ENCODE assay signal across 20 cellular contexts in the genomic region with DNA sequence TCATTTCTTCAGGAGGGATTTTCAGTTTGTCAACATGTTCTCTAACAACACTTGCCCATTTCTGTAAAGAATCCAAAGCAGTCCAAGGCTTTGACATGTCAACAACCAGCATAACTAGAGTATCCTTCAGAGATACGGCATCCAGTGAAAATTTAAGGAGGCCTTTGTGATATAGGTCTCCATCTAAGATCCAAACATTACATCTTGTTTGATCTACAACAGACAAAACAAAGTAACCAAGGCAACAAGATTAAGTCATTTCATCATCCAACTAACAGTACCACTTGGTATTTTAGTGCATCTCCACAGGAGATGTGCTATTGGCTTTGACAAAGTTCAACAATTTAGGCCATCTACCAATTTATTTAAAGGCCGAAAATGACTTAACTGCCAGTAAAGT. TPM values are rescaled to one million over a fixed set of nuclear protein-coding genes. Genes with fewer than 3 reads are reported as not detected.
DNase-seq lines count a peak whose midpoint lies in the region; ATAC-seq, FAIRE-seq and TF ChIP-seq lines count a peak whose summit lies in the region.
"Had no signal": no experiment of that assay in that cellular context is flagged by ENCODE, and none has a peak within 500 bp of the region (broad histone marks: within the 10 kb centered on the region; RNA-seq: fewer than 3 reads in every experiment).

No MANE protein-coding gene starts in this region.

- TF ChIP-seq POLR2A in GM12891 (IDR thresholded peaks at IDR 0.05; ENCODE audit: low read depth, low read length) = no peak
- no peak for TF ChIP-seq POLR2A in lower leg skin (IDR thresholded peaks at IDR 0.05)

- H3K9me2 ChIP-seq in PC-9 (ENCODE audit: insufficient read depth) = no peaks in the 10 kb centered on the region

- H3K27ac Mint-ChIP-seq in CD14-positive monocyte = peak overlapping the region in 5 of 7 donors; percentile 31 to 75 (median 63)
- H3K27ac Mint-ChIP-seq in activated naive CD8-positive, alpha-beta T cell treated with anti-CD3 and anti-CD28 coated beads for 36 hours = peak overlapping the region; percentile 35
- H3K27ac Mint-ChIP-seq: memory B cell had no signal

- no peaks in the 10 kb centered on the region for H3K27me3 ChIP-seq in PC-9 (ENCODE audit: insufficient read depth, low read depth)
- H3K27me3 ChIP-seq: adrenal gland, BLaER1, stomach, upper lobe of left lung had no signal

- BruUV-seq in PC-9 (replicated peaks; lab: Mats Ljungman, UMichigan) = no TSS peak

- peak; percentile 85 for FAIRE-seq in GM12891 (lab: Jason Lieb, UNC)
- FAIRE-seq: GM18507 had no signal

- H3K4me3 ChIP-seq in PC-9 (no peak overlapping the region), lower leg skin (ENCODE audit: low read depth, poor library complexity, severe bottlenecking) (no peak overlapping the region)
- H3K4me3 ChIP-seq: adrenal gland, BLaER1, stomach, upper lobe of left lung had no signal

- CTCF ChIA-PET in PC-9 (lab: Charles Lee) = no interaction called here

- DNase-seq in CD14-positive monocyte (ENCODE audit: low spot score) = no peak
- DNase-seq in GM12891 (ENCODE audit: insufficient read length, low spot score) = no peak
- no peak for DNase-seq in activated naive CD8-positive, alpha-beta T cell treated with anti-CD3 and anti-CD28 coated beads for 36 hours
- DNase-seq in fibroblast of the conjunctiva (ENCODE audit: low read depth) = peak; percentile 13
- no peak for DNase-seq in PC-9
- no peak for DNase-seq in lower leg skin (ENCODE audit: low spot score in 2 of 2)
- DNase-seq: adrenal gland, cerebellar nuclear complex, DMS53, NCI-H1436 treated with DMSO at 0.1 percent for 48 hours, NCI-H345, stomach had no signal

- no peaks in the 10 kb centered on the region for H3K9me3 ChIP-seq in PC-9 (ENCODE audit: insufficient read depth, low read depth)
- H3K9me3 ChIP-seq: adrenal gland, BLaER1, stomach, upper lobe of left lung had no signal

- no peak overlapping the region for H3K4me3 Mint-ChIP-seq in CD14-positive monocyte
- H3K4me3 Mint-ChIP-seq in activated naive CD8-positive, alpha-beta T cell treated with anti-CD3 and anti-CD28 coated beads for 36 hours = no peak overlapping the region
- H3K4me3 Mint-ChIP-seq: memory B cell had no signal

- H3K9me3 Mint-ChIP-seq in CD14-positive monocyte = peaks cover 0 to under 1% (median 0%) of the 10 kb centered on the region in 7 donors
- H3K9me3 Mint-ChIP-seq in activated naive CD8-positive, alpha-beta T cell treated with anti-CD3 and anti-CD28 coated beads for 36 hours = no peaks in the 10 kb centered on the region
- H3K9me3 Mint-ChIP-seq: memory B cell had no signal

- intact Hi-C loops in CD14-positive monocyte (cut with micrococcal nuclease) (no loop called here), PC-9 (cut with micrococcal nuclease; ENCODE audit: unreplicated experiment) (no loop called here), lower leg skin (cut with DNase I; ENCODE audit: low total_unique reads) (no loop called here)

- no peak for ATAC-seq in GM19328 (IDR thresholded peaks at IDR 0.05; ENCODE audit: unreplicated experiment)
- no peak for ATAC-seq in HG03139 (IDR thresholded peaks at IDR 0.05; ENCODE audit: unreplicated experiment)
- ATAC-seq: HCT116, Right ventricle myocardium inferior had no signal

- H3K27ac ChIP-seq in PC-9 = no peak overlapping the region
- H3K27ac ChIP-seq: adrenal gland, BLaER1, stomach had no signal

- no peaks in the 10 kb centered on the region for H3F3A ChIP-seq in PC-9 (ENCODE audit: insufficient read depth, low read depth)

- H3K36me3 Mint-ChIP-seq in CD14-positive monocyte = peaks cover 18 to 47% of the 10 kb centered on the region in 2 donors
- peaks cover 2% of the 10 kb centered on the region for H3K36me3 Mint-ChIP-seq in activated naive CD8-positive, alpha-beta T cell treated with anti-CD3 and anti-CD28 coated beads for 36 hours

- no peaks in the 10 kb centered on the region for H3K27me3 Mint-ChIP-seq in CD14-positive monocyte (ENCODE audit: low read depth in 3 of 3)
- no peaks in the 10 kb centered on the region for H3K27me3 Mint-ChIP-seq in activated naive CD8-positive, alpha-beta T cell treated with anti-CD3 and anti-CD28 coated beads for 36 hours
- H3K27me3 Mint-ChIP-seq: memory B cell had no signal

- POLR2A ChIA-PET in PC-9 (lab: Charles Lee; ENCODE audit: unreplicated experiment) = no interaction called here

- 0 out of 2 replicates have a peak, but pooled peaks cover 8% of the 10 kb centered on the region for H3K79me2 ChIP-seq in PC-9 (ENCODE audit: low read depth)

- H2AFZ ChIP-seq in PC-9 = no peak overlapping the region

- H3K4me1 Mint-ChIP-seq in CD14-positive monocyte = peaks cover 6% of the 10 kb centered on the region
- H3K4me1 Mint-ChIP-seq in activated naive CD8-positive, alpha-beta T cell treated with anti-CD3 and anti-CD28 coated beads for 36 hours = peaks cover 10% of the 10 kb centered on the region

- WGBS in lower leg skin, 2 donors = 82 to 84% methylated on average over 2 of the region's 2 CpGs

- H3K4me2 ChIP-seq in PC-9 = no peak overlapping the region
- H3K4me2 ChIP-seq: BLaER1 had no signal

- no peaks in the 10 kb centered on the region; the same call in none of the 2 replicates for H4K20me1 ChIP-seq in PC-9 (ENCODE audit: insufficient read depth)

- TF ChIP-seq CTCF in CD14-positive monocyte (IDR thresholded peaks at IDR 0.05) (no peak), PC-9 (conservative IDR thresholded peaks at IDR 0.05) (no peak), lower leg skin (IDR thresholded peaks at IDR 0.05) (no peak)

- H3K4me1 ChIP-seq in PC-9 (replicated peaks; ENCODE audit: insufficient read depth) = no peaks in the 10 kb centered on the region
- H3K4me1 ChIP-seq: upper lobe of left lung had no signal

- H3K36me3 ChIP-seq in PC-9 (ENCODE audit: low read depth) = no peaks in the 10 kb centered on the region

TF ChIP-seq in GM12891, 5 proteins besides CTCF, POLR2A, EP300 and RAD21:
- no peak for TF ChIP-seq TAF1 (IDR thresholded peaks at IDR 0.05; ENCODE audit: low read depth, low read length)
- TF ChIP-seq POU2F2 (IDR thresholded peaks at IDR 0.05; ENCODE audit: low read depth, low read length) = no peak
- no peak for TF ChIP-seq POLR2AphosphoS5 (IDR thresholded peaks at IDR 0.05; ENCODE audit: low read depth, low read length)
- TF ChIP-seq SPI1 (IDR thresholded peaks at IDR 0.05; ENCODE audit: low read depth, low read length) = no peak
- no peak for TF ChIP-seq PAX5 (IDR thresholded peaks at IDR 0.05; ENCODE audit: insufficient read depth, low read length, severe bottlenecking)
TF ChIP-seq in GM12891: peak in this region for 0.

RNA-seq across cellular contexts. Expression of gene DYNC1LI1, which starts 25.8 kb away (rescaled TPM):
- 10 to 100 TPM; 46.8 to 50.1 TPM for polyA plus RNA-seq in CD14-positive monocyte
- 17.1 TPM for polyA plus RNA-seq in GM12891 (2012; ENCODE audit: low read depth, missing spikeins)
- 10 to 100 TPM; 34.7 to 36.1 TPM for total RNA-seq in activated naive CD8-positive, alpha-beta T cell treated with anti-CD3 and anti-CD28 coated beads for 36 hours
- total RNA-seq in PC-9 (2021) = 30.1 and 32.3 TPM in 2 replicates
- 10 to 100 TPM; 60.4 to 64.3 (median 62.8) TPM for total RNA-seq in lower leg skin

RNA-seq across cellular contexts. Expression of gene CMTM6, which starts 42.2 kb away (rescaled TPM):
- 100 to 1,000 TPM; 190 to 210 TPM for polyA plus RNA-seq in CD14-positive monocyte
- 21.3 TPM for polyA plus RNA-seq in GM12891 (2012; ENCODE audit: low read depth, missing spikeins)
- total RNA-seq in activated naive CD8-positive, alpha-beta T cell treated with anti-CD3 and anti-CD28 coated beads for 36 hours = 10 to 100 TPM; 51.5 to 52.7 TPM
- total RNA-seq in PC-9 (2021) = 61.0 and 69.4 TPM in 2 replicates
- 100 to 1,000 TPM in 2 of 4 donors, 10 to 100 TPM in 2; 63.1 to 284 (median 118) TPM for total RNA-seq in lower leg skin
